In the genomic region with DNA sequence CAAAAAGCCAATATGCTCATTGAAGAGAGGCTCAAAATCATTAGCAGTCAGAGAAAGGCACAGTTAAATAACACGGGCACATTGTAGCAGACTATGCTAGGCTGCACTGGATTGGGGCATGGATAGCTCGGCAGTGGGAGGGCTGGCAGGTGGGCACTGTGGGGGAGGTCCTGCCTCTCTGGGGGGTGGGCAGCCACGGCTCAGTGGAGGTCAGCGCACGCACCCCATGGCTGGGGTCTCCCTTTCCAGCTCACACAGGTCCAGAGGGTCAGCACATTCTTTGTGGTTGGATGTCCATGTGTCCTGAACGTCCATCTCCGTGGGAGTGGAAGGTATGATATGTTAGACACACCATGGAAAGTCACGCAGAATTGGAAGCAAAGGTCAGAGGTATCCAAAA, we compare ENCODE assay signal across 28 cellular contexts. TPM values are rescaled to one million over a fixed set of nuclear protein-coding genes. Genes with fewer than 3 reads are reported as not detected.
"Had no signal": no experiment of that assay in that cellular context is flagged by ENCODE, and none has a peak within 500 bp of the region (broad histone marks: within the 10 kb centered on the region; RNA-seq: fewer than 3 reads in every experiment).

No MANE protein-coding gene starts in this region.

- FAIRE-seq: small intestine had no signal

- H3K4me1 Mint-ChIP-seq: natural killer cell; stimulated activated effector memory CD8-positive, alpha-beta T cell treated with anti-CD3 and anti-CD28 coated beads, Interleukin-12 subunit alpha, Interleukin-12 subunit beta, amount 100 ng/mL, for 72 hours had no signal

- H3K27me3 Mint-ChIP-seq: stimulated activated naive B cell treated with anti-CD40 and anti-IgM and Interleukin-4, amounts not matched to agents 10 μg/mL and 1 μg/mL and 100 μg/mL, for 72 hours had no signal

- H3K27ac ChIP-seq: neural progenitor cell, ovary, parathyroid adenoma, psoas muscle, right lobe of liver, sigmoid colon, stomach, thoracic aorta, thyroid gland, tibial nerve, upper lobe of right lung, vagina had no signal

- H3K9me3 ChIP-seq: ovary, psoas muscle, right lobe of liver, stomach, thoracic aorta, thyroid gland, tibial nerve, upper lobe of right lung, vagina had no signal

- H3K27ac Mint-ChIP-seq: naive thymus-derived CD4-positive, alpha-beta T cell; natural killer cell; nephron; neural progenitor cell; progenitor cell of endocrine pancreas; stimulated activated effector memory CD8-positive, alpha-beta T cell treated with anti-CD3 and anti-CD28 coated beads, Interleukin-12 subunit alpha, Interleukin-12 subunit beta, amount 100 ng/mL, for 72 hours; stimulated activated naive B cell treated with anti-CD40 and anti-IgM and Interleukin-4, amounts not matched to agents 10 μg/mL and 1 μg/mL and 100 μg/mL, for 72 hours; stimulated activated naive CD8-positive, alpha-beta T cell treated with anti-CD3 and anti-CD28 coated beads, Interleukin-15, Interleukin-2, amounts not matched to agents 100 ng/mL and 50 ng/mL, for 24 hours had no signal

- H3K9ac ChIP-seq: neural progenitor cell, parathyroid adenoma had no signal

- ATAC-seq: naive thymus-derived CD4-positive, alpha-beta T cell; psoas muscle; right cardiac atrium; stimulated activated effector memory CD8-positive, alpha-beta T cell treated with anti-CD3 and anti-CD28 coated beads, Interleukin-12 subunit alpha, Interleukin-12 subunit beta, amount 100 ng/mL, for 72 hours; stimulated activated naive B cell treated with anti-CD40 and anti-IgM and Interleukin-4, amounts not matched to agents 10 μg/mL and 1 μg/mL and 100 μg/mL, for 72 hours; upper lobe of right lung had no signal

- DNase-seq: naive thymus-derived CD4-positive, alpha-beta T cell; natural killer cell; ovary; posterior cingulate gyrus; psoas muscle; right cardiac atrium; right lobe of liver; sigmoid colon; small intestine; stimulated activated CD4-positive, alpha-beta T cell treated with anti-CD3 and anti-CD28 coated beads, Interleukin-15, amount 100 ng/mL, for 24 hours; stimulated activated CD4-positive, alpha-beta T cell treated with anti-CD3 and anti-CD28 coated beads, Interleukin-2, amount 100 ng/mL, for 24 hours; stimulated activated CD4-positive, alpha-beta T cell treated with anti-CD3 and anti-CD28 coated beads, Interleukin-2, amount 100 ng/mL, for 48 hours; stimulated activated CD4-positive, alpha-beta T cell treated with anti-CD3 and anti-CD28 coated beads, Interleukin-4, amount 100 ng/mL, for 24 hours; stimulated activated naive B cell treated with anti-CD40 and anti-IgM and Interleukin-4, amounts not matched to agents 10 μg/mL and 1 μg/mL and 100 μg/mL, for 72 hours; stimulated activated naive CD4-positive, alpha-beta T cell treated with Interleukin-2 at 50 U/mL for 16 hours; stomach; thyroid gland; trophoblast cell; upper lobe of right lung had no signal

- H3K4me2 ChIP-seq: neural progenitor cell had no signal

- H3K79me2 ChIP-seq: parathyroid adenoma had no signal

- H3K4me3 ChIP-seq: neural progenitor cell, ovary, psoas muscle, right lobe of liver, sigmoid colon, stomach, thoracic aorta, thyroid gland, tibial nerve, upper lobe of right lung, vagina had no signal

- H3K27me3 ChIP-seq: neural progenitor cell, ovary, right lobe of liver, sigmoid colon, stomach, thyroid gland, tibial nerve, upper lobe of right lung, vagina had no signal

- H3K36me3 ChIP-seq: neural progenitor cell, ovary, right lobe of liver, sigmoid colon, stomach, thoracic aorta, thyroid gland, tibial nerve, upper lobe of right lung, vagina had no signal

- H2AFZ ChIP-seq: neural progenitor cell, parathyroid adenoma had no signal

- H3K9me3 Mint-ChIP-seq: natural killer cell; nephron; neural progenitor cell; stimulated activated effector memory CD8-positive, alpha-beta T cell treated with anti-CD3 and anti-CD28 coated beads, Interleukin-12 subunit alpha, Interleukin-12 subunit beta, amount 100 ng/mL, for 72 hours had no signal

- H3K4me3 Mint-ChIP-seq: naive thymus-derived CD4-positive, alpha-beta T cell; natural killer cell; nephron; neural progenitor cell; stimulated activated effector memory CD8-positive, alpha-beta T cell treated with anti-CD3 and anti-CD28 coated beads, Interleukin-12 subunit alpha, Interleukin-12 subunit beta, amount 100 ng/mL, for 72 hours; stimulated activated naive B cell treated with anti-CD40 and anti-IgM and Interleukin-4, amounts not matched to agents 10 μg/mL and 1 μg/mL and 100 μg/mL, for 72 hours; stimulated activated naive CD8-positive, alpha-beta T cell treated with anti-CD3 and anti-CD28 coated beads, Interleukin-15, Interleukin-2, amounts not matched to agents 100 ng/mL and 50 ng/mL, for 24 hours had no signal

- H3K36me3 Mint-ChIP-seq: naive thymus-derived CD4-positive, alpha-beta T cell; natural killer cell; neural progenitor cell; stimulated activated effector memory CD8-positive, alpha-beta T cell treated with anti-CD3 and anti-CD28 coated beads, Interleukin-12 subunit alpha, Interleukin-12 subunit beta, amount 100 ng/mL, for 72 hours had no signal

RNA-seq across cellular contexts. Expression of a gene that starts 18.4 kb away (rescaled TPM):
- polyA plus RNA-seq: naive thymus-derived CD4-positive, alpha-beta T cell had no signal
